ENCODE assay signal across 9 cellular contexts in the genomic region with DNA sequence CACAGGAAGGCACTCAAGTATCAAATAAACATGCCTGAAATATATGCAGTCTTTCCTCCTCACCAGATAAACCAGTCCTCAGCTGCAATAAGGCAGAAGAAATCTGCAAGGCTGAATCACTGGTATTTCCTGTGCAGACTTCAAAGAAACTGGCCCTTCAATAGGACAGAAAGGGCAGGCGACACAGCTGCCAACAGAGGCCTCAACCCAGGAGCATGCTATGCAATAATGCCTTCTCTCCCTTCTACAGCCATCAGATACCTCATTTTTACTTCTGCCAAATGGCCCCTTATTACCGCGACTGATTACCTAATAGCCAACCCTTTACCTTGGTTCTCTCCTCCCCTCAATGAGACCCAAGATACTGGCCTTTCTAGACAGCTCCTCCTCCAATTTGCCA. TPM values are rescaled to one million over a fixed set of nuclear protein-coding genes. Genes with fewer than 3 reads are reported as not detected.
A peak's percentile ranks its signal among the peaks of the same experiment; 100 is the strongest.
DNase-seq lines count a peak whose midpoint lies in the region; ATAC-seq and TF ChIP-seq lines count a peak whose summit lies in the region.
"Had no signal": no experiment of that assay in that cellular context is flagged by ENCODE, and none has a peak within 500 bp of the region (broad histone marks: within the 10 kb centered on the region; RNA-seq: fewer than 3 reads in every experiment).

No MANE protein-coding gene starts in this region.

- no peaks in the 10 kb centered on the region for H3K27me3 ChIP-seq in Loucy (ENCODE audit: insufficient read depth, low read length, poor library complexity, severe bottlenecking)
- no peaks in the 10 kb centered on the region for H3K27me3 ChIP-seq in colonic mucosa
- no peaks in the 10 kb centered on the region for H3K27me3 ChIP-seq in H7 (ENCODE audit: control insufficient read depth, insufficient read depth, low read length)

- ATAC-seq in natural killer cell treated with Interleukin-12 subunit alpha and Interleukin-12 subunit beta and Interleukin-15 and Interleukin-18, amount 100 ng/mL, for 72 hours, result peak; percentile 39 to 44
- no peak for ATAC-seq in HG03565 (IDR thresholded peaks at IDR 0.05; ENCODE audit: unreplicated experiment)

- no peak overlapping the region for H3K4me3 Mint-ChIP-seq in CD14-positive monocyte
- H3K4me3 Mint-ChIP-seq in natural killer cell treated with Interleukin-12 subunit alpha and Interleukin-12 subunit beta and Interleukin-15 and Interleukin-18, amount 100 ng/mL, for 72 hours, result peak overlapping the region; percentile 36

- H3K36me3 ChIP-seq in Loucy (ENCODE audit: insufficient read depth, low read length) (peaks cover 16% of the 10 kb centered on the region; the same call in 1 of the 2 replicates), colonic mucosa (no peaks in the 10 kb centered on the region), H7 (replicated peaks; ENCODE audit: control insufficient read depth, insufficient read depth, low read length) (no peaks in the 10 kb centered on the region)

- no peak overlapping the region for H3K27ac ChIP-seq in colonic mucosa

- no peaks in the 10 kb centered on the region for H3K9me2 ChIP-seq in Loucy (replicated peaks; ENCODE audit: low read depth, low read length)

- H3K4me1 ChIP-seq in Loucy (ENCODE audit: insufficient read depth, low read length, poor library complexity, severe bottlenecking), result peaks cover 45% of the 10 kb centered on the region
- H3K4me1 ChIP-seq in colonic mucosa, result peaks cover 6% of the 10 kb centered on the region

- H3K4me3 ChIP-seq in Loucy (ENCODE audit: low read length, poor library complexity, severe bottlenecking) (peak overlapping the region; percentile 39), cardiac fibroblast (replicated peaks in 1 of 2; ENCODE audit: low read depth in 2 of 2, low read length in 2 of 2) (peak overlapping the region in 1 of 2 donors; percentile 0), colonic mucosa (no peak overlapping the region), H7 (ENCODE audit: insufficient read depth, low read depth, low read length) (no peak overlapping the region)

- no peaks in the 10 kb centered on the region for H3K9me3 ChIP-seq in Loucy (ENCODE audit: insufficient read depth, low read depth, low read length)
- H3K9me3 ChIP-seq in colonic mucosa, result no peaks in the 10 kb centered on the region

- peak overlapping the region; percentile 63 for H3K4me2 ChIP-seq in Loucy (ENCODE audit: low read depth, low read length, poor library complexity, severe bottlenecking)

- H3K27me3 Mint-ChIP-seq in CD14-positive monocyte (ENCODE audit: low read depth in 3 of 3), result no peaks in the 10 kb centered on the region
- no peaks in the 10 kb centered on the region for H3K27me3 Mint-ChIP-seq in natural killer cell treated with Interleukin-12 subunit alpha and Interleukin-12 subunit beta and Interleukin-15 and Interleukin-18, amount 100 ng/mL, for 72 hours

- H3K9ac ChIP-seq in Loucy (ENCODE audit: low read depth, low read length, poor library complexity, severe bottlenecking) (no peak overlapping the region), colonic mucosa (ENCODE audit: low read depth in 2 of 2, low read length in 2 of 2) (no peak overlapping the region)

- peaks cover 5 to 14% of the 10 kb centered on the region in 2 donors for H3K36me3 Mint-ChIP-seq in CD14-positive monocyte
- H3K36me3 Mint-ChIP-seq in natural killer cell treated with Interleukin-12 subunit alpha and Interleukin-12 subunit beta and Interleukin-15 and Interleukin-18, amount 100 ng/mL, for 72 hours, result no peaks in the 10 kb centered on the region

- peaks cover 51% of the 10 kb centered on the region for H4K20me1 ChIP-seq in Loucy (ENCODE audit: insufficient read depth, low read length, poor library complexity, severe bottlenecking)

- no peak overlapping the region for H2AFZ ChIP-seq in Loucy (ENCODE audit: low read length)

- H3K79me2 ChIP-seq in Loucy (ENCODE audit: insufficient read depth, low read length), result peaks cover 98% of the 10 kb centered on the region

- H3K9me3 Mint-ChIP-seq in CD14-positive monocyte, result no peaks in the 10 kb centered on the region
- no peaks in the 10 kb centered on the region for H3K9me3 Mint-ChIP-seq in natural killer cell treated with Interleukin-12 subunit alpha and Interleukin-12 subunit beta and Interleukin-15 and Interleukin-18, amount 100 ng/mL, for 72 hours

- DNase-seq in CD14-positive monocyte (ENCODE audit: low spot score), result no peak
- DNase-seq in cardiac fibroblast (ENCODE audit: low read depth in 2 of 2), result peak; percentile 78 to 85
- no peak for DNase-seq in natural killer cell treated with Interleukin-12 subunit alpha and Interleukin-12 subunit beta and Interleukin-15 and Interleukin-18, amount 100 ng/mL, for 72 hours (ENCODE audit: low spot score)
- no peak for DNase-seq in colonic mucosa
- no peak for DNase-seq in NCI-H524 (lab: John Stamatoyannopoulos, UW)
- no peak for DNase-seq in H7
- DNase-seq: NCI-H2029 had no signal

- peak overlapping the region; percentile 66 to 81 (median 78) for H3K27ac Mint-ChIP-seq in CD14-positive monocyte
- peak overlapping the region; percentile 30 to 81 for H3K27ac Mint-ChIP-seq in natural killer cell treated with Interleukin-12 subunit alpha and Interleukin-12 subunit beta and Interleukin-15 and Interleukin-18, amount 100 ng/mL, for 72 hours

- intact Hi-C loops in CD14-positive monocyte (cut with micrococcal nuclease) (no loop called here), colonic mucosa (cut with DNase I) (no loop called here)

- TF ChIP-seq CTCF in CD14-positive monocyte (IDR thresholded peaks at IDR 0.05) (no peak), Loucy (conservative IDR thresholded peaks at IDR 0.05; ENCODE audit: low read length) (no peak), cardiac fibroblast (IDR thresholded peaks at IDR 0.05; ENCODE audit: low read depth, low read length) (no peak), colonic mucosa (IDR thresholded peaks at IDR 0.05) (no peak)

- H3K4me1 Mint-ChIP-seq in CD14-positive monocyte, result peaks cover 67% of the 10 kb centered on the region
- peaks cover 58 to 61% of the 10 kb centered on the region in 2 donors for H3K4me1 Mint-ChIP-seq in natural killer cell treated with Interleukin-12 subunit alpha and Interleukin-12 subunit beta and Interleukin-15 and Interleukin-18, amount 100 ng/mL, for 72 hours (ENCODE audit: low read depth in 2 of 2)

- H3F3A ChIP-seq in Loucy (ENCODE audit: low read depth), result no peaks in the 10 kb centered on the region

RNA-seq across cellular contexts. Expression of a gene that starts 8.0 kb away (rescaled TPM):
- 10 to 100 TPM in 1 of 2 donors, 1 to 10 TPM in 1; 4.1 to 12.4 TPM for polyA plus RNA-seq in CD14-positive monocyte
- total RNA-seq in natural killer cell treated with Interleukin-12 subunit alpha and Interleukin-12 subunit beta and Interleukin-15 and Interleukin-18, amount 100 ng/mL, for 72 hours, result 100 to 1,000 TPM; 181 to 216 TPM
- total RNA-seq in colonic mucosa, result 100 to 1,000 TPM; 154 to 158 TPM
- 97.5 and 125 TPM in 2 replicates for total RNA-seq in H7 (2014; rRNA removed; shearing (Covaris generic))

RNA-seq across cellular contexts. Expression of a gene that starts 8.3 kb away (rescaled TPM):
- polyA plus RNA-seq in CD14-positive monocyte, result 1 to 10 TPM; 1.6 to 1.9 TPM
- 1 to 10 TPM; 3.5 to 7.2 TPM for total RNA-seq in natural killer cell treated with Interleukin-12 subunit alpha and Interleukin-12 subunit beta and Interleukin-15 and Interleukin-18, amount 100 ng/mL, for 72 hours
- 10 to 100 TPM in 1 of 2 donors, 1 to 10 TPM in 1; 6.2 to 10.9 TPM for total RNA-seq in colonic mucosa
- 4.2 and 6.7 TPM in 2 replicates for total RNA-seq in H7 (2014; rRNA removed; shearing (Covaris generic))

RNA-seq across cellular contexts. Expression of a gene that starts 30.7 kb away (rescaled TPM):
- 100 to 1,000 TPM; 256 to 292 TPM for polyA plus RNA-seq in CD14-positive monocyte
- total RNA-seq in natural killer cell treated with Interleukin-12 subunit alpha and Interleukin-12 subunit beta and Interleukin-15 and Interleukin-18, amount 100 ng/mL, for 72 hours, result 10 to 100 TPM; 65.7 to 66.9 TPM
- 10 to 100 TPM; 84.9 to 93.4 TPM for total RNA-seq in colonic mucosa
- 97.8 and 114 TPM in 2 replicates for total RNA-seq in H7 (2014; rRNA removed; shearing (Covaris generic))

RNA-seq across cellular contexts. Expression of a gene that starts 33.4 kb away (rescaled TPM):
- not detected for polyA plus RNA-seq in CD14-positive monocyte
- under 1 TPM in 1 of 2 donors, not detected in 1; 0.45 TPM for total RNA-seq in natural killer cell treated with Interleukin-12 subunit alpha and Interleukin-12 subunit beta and Interleukin-15 and Interleukin-18, amount 100 ng/mL, for 72 hours
- not detected for total RNA-seq in colonic mucosa
- total RNA-seq in H7 (2014; rRNA removed; shearing (Covaris generic)), result 0.14 TPM in 1 of 2 replicates, not detected in the other

RNA-seq across cellular contexts. Expression of a gene that starts 40.1 kb away (rescaled TPM):
- 100 to 1,000 TPM in 1 of 2 donors, 10 to 100 TPM in 1; 94.8 to 112 TPM for polyA plus RNA-seq in CD14-positive monocyte
- total RNA-seq in natural killer cell treated with Interleukin-12 subunit alpha and Interleukin-12 subunit beta and Interleukin-15 and Interleukin-18, amount 100 ng/mL, for 72 hours, result 10 to 100 TPM; 37.4 to 37.7 TPM
- 10 to 100 TPM; 45.1 to 70.1 TPM for total RNA-seq in colonic mucosa
- total RNA-seq in H7 (2014; rRNA removed; shearing (Covaris generic)), result 50.0 and 62.6 TPM in 2 replicates

Comparison
In these comparisons a context has a peak if more than half of its experiments do, and no peak if none do; other contexts are left out.
1. DNase-seq: peak in cardiac fibroblast (2 of 2); none in CD14-positive monocyte (single experiment), natural killer cell treated with Interleukin-12 subunit alpha and Interleukin-12 subunit beta and Interleukin-15 and Interleukin-18, amount 100 ng/mL, for 72 hours (single experiment), colonic mucosa (single experiment), NCI-H524 (0 of 2) and H7 (single experiment).